ENCODE assay signal across 1 cellular context in genomic region chr5:154701181-154701580, GRCh38.
TF ChIP-seq lines count a peak whose summit lies in the region.

No MANE protein-coding gene starts in this region.

TF ChIP-seq in HepG2, 621 proteins besides CTCF, POLR2A, EP300 and RAD21 (continued from another document):
- TF ChIP-seq ZNF234 (CRISPR knock-in tag; conservative IDR thresholded peaks at IDR 0.05) (no peak), HMG20B (CRISPR knock-in tag; conservative IDR thresholded peaks at IDR 0.05) (no peak), ZNF557 (CRISPR knock-in tag; IDR thresholded peaks at IDR 0.05) (no peak), ELF1 (CRISPR knock-in tag; IDR thresholded peaks at IDR 0.05) (no peak), ZNF333 (CRISPR knock-in tag; IDR thresholded peaks at IDR 0.05; ENCODE audit: borderline replicate concordance) (no peak), GLI4 (CRISPR knock-in tag; IDR thresholded peaks at IDR 0.05; ENCODE audit: borderline replicate concordance) (no peak), CSRNP2 (CRISPR knock-in tag; conservative IDR thresholded peaks at IDR 0.05; ENCODE audit: low read depth) (no peak), ZNF574 (CRISPR knock-in tag; IDR thresholded peaks at IDR 0.05) (no peak), TAF15 (IDR thresholded peaks at IDR 0.05; ENCODE audit: low read depth, low read length, poor library complexity, severe bottlenecking) (no peak), GMEB2 (CRISPR knock-in tag; IDR thresholded peaks at IDR 0.05; ENCODE audit: low read depth) (no peak), MBD4 (IDR thresholded peaks at IDR 0.05; ENCODE audit: borderline replicate concordance, low read length) (no peak), LCORL (IDR thresholded peaks at IDR 0.05) (no peak), LCORL (CRISPR knock-in tag; IDR thresholded peaks at IDR 0.05) (peak; percentile 45; the same call in 1 of the 2 replicates), MYNN (CRISPR knock-in tag; IDR thresholded peaks at IDR 0.05; ENCODE audit: low read depth) (no peak), ZNF891 (CRISPR knock-in tag; IDR thresholded peaks at IDR 0.05) (no peak), PCBP1 (IDR thresholded peaks at IDR 0.05; ENCODE audit: borderline replicate concordance, low read depth, low read length) (no peak), TFAP4 (IDR thresholded peaks at IDR 0.05; ENCODE audit: borderline replicate concordance, low read depth) (no peak; the same call in 1 of the 2 replicates), ZKSCAN5 (CRISPR knock-in tag; IDR thresholded peaks at IDR 0.05) (no peak), IRF9 (CRISPR knock-in tag; IDR thresholded peaks at IDR 0.05; ENCODE audit: borderline replicate concordance) (no peak), NR0B2 (CRISPR knock-in tag; IDR thresholded peaks at IDR 0.05) (no peak), ZNF720 (CRISPR knock-in tag; IDR thresholded peaks at IDR 0.05) (no peak), MTF1 (CRISPR knock-in tag; IDR thresholded peaks at IDR 0.05) (no peak), ZNF558 (CRISPR knock-in tag; IDR thresholded peaks at IDR 0.05; ENCODE audit: borderline replicate concordance) (no peak), ZKSCAN1 (IDR thresholded peaks at IDR 0.05; ENCODE audit: low read length) (no peak), TBP (CRISPR knock-in tag; IDR thresholded peaks at IDR 0.05) (no peak), MLLT10 (CRISPR knock-in tag; IDR thresholded peaks at IDR 0.05) (no peak), ZNF264 (CRISPR knock-in tag; IDR thresholded peaks at IDR 0.05) (no peak), ATAD3A (CRISPR knock-in tag; IDR thresholded peaks at IDR 0.05) (no peak), ZBTB49 (CRISPR knock-in tag; IDR thresholded peaks at IDR 0.05; ENCODE audit: borderline replicate concordance) (no peak), XRCC5 (optimal IDR thresholded peaks at IDR 0.05; ENCODE audit: low read length) (peak; percentile 21), ZNF335 (CRISPR knock-in tag; IDR thresholded peaks at IDR 0.05) (no peak), ZNF792 (CRISPR knock-in tag; IDR thresholded peaks at IDR 0.05) (no peak), ZNF143 (CRISPR knock-in tag; IDR thresholded peaks at IDR 0.05) (peak; percentile 54; the same call in 1 of the 2 replicates), ZNF292 (CRISPR knock-in tag; IDR thresholded peaks at IDR 0.05; ENCODE audit: borderline replicate concordance, low read depth) (no peak), MIXL1 (CRISPR knock-in tag; IDR thresholded peaks at IDR 0.05) (no peak), ZNF136 (CRISPR knock-in tag; IDR thresholded peaks at IDR 0.05; ENCODE audit: low read depth) (no peak), ETS1 (CRISPR knock-in tag; IDR thresholded peaks at IDR 0.05) (no peak), TCF7 (IDR thresholded peaks at IDR 0.05; ENCODE audit: low read depth) (no peak), SIX1 (CRISPR knock-in tag; IDR thresholded peaks at IDR 0.05; ENCODE audit: borderline replicate concordance) (peak; percentile 24; the same call in 1 of the 2 replicates)
TF ChIP-seq in HepG2: peak in this region for 30.
